ENCODE assay signal across 2 cellular contexts in the genomic region with DNA sequence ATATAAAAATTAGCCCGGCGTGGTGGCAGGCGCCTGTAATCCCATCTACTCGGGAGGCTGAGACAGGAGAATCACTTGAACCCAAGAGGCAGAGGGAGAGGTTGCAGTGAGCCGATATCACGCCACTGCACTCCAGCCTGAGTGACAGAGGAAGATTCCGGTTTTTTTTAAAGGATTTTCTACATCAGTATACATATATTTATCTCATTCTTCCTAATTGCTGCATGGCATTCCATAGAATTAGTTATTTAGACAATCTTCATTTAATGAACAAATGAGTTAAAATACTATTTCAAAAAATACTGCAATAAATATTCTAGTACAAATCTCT.
TF ChIP-seq lines count a peak whose summit lies in the region.

No MANE protein-coding gene starts in this region.

TF ChIP-seq in SK-N-SH, 30 proteins besides CTCF, POLR2A, EP300 and RAD21 (continued from another document):
- TF ChIP-seq REST (IDR thresholded peaks at IDR 0.05; ENCODE audit: low read depth, low read length) (no peak), SMC3 (IDR thresholded peaks at IDR 0.05; ENCODE audit: low read depth, low read length) (no peak), TCF12 (IDR thresholded peaks at IDR 0.05) (no peak), RCOR1 (IDR thresholded peaks at IDR 0.05; ENCODE audit: low read length) (no peak), CHD2 (IDR thresholded peaks at IDR 0.05; ENCODE audit: low read length, partially characterized antibody) (no peak)
- TF ChIP-seq, protein P1, sequence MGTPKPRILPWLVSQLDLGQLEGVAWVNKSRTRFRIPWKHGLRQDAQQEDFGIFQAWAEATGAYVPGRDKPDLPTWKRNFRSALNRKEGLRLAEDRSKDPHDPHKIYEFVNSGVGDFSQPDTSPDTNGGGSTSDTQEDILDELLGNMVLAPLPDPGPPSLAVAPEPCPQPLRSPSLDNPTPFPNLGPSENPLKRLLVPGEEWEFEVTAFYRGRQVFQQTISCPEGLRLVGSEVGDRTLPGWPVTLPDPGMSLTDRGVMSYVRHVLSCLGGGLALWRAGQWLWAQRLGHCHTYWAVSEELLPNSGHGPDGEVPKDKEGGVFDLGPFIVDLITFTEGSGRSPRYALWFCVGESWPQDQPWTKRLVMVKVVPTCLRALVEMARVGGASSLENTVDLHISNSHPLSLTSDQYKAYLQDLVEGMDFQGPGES (IDR thresholded peaks at IDR 0.05; ENCODE audit: low read depth, low read length) = no peak
- TF ChIP-seq, protein P2, sequence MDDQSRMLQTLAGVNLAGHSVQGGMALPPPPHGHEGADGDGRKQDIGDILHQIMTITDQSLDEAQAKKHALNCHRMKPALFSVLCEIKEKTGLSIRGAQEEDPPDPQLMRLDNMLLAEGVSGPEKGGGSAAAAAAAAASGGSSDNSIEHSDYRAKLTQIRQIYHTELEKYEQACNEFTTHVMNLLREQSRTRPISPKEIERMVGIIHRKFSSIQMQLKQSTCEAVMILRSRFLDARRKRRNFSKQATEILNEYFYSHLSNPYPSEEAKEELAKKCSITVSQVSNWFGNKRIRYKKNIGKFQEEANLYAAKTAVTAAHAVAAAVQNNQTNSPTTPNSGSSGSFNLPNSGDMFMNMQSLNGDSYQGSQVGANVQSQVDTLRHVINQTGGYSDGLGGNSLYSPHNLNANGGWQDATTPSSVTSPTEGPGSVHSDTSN (IDR thresholded peaks at IDR 0.05) = no peak

TF ChIP-seq in SK-N-SH treated with all-trans-retinoic acid at 6 μM for 48 hours, 23 proteins besides CTCF, POLR2A, EP300 and RAD21:
- TF ChIP-seq CREB5 (CRISPR knock-in tag; IDR thresholded peaks at IDR 0.05; ENCODE audit: low read depth) = no peak
- TF ChIP-seq PPARA (CRISPR knock-in tag; IDR thresholded peaks at IDR 0.05; ENCODE audit: borderline replicate concordance) = no peak
- TF ChIP-seq ISL1 (CRISPR knock-in tag; IDR thresholded peaks at IDR 0.05) = no peak
- no peak for TF ChIP-seq ZNF8 (CRISPR knock-in tag; IDR thresholded peaks at IDR 0.05)
- no peak for TF ChIP-seq ZFP30 (CRISPR knock-in tag; IDR thresholded peaks at IDR 0.05)
- TF ChIP-seq ZNF565 (CRISPR knock-in tag; conservative IDR thresholded peaks at IDR 0.05; ENCODE audit: low read depth) = no peak
- TF ChIP-seq ARNTL (CRISPR knock-in tag; IDR thresholded peaks at IDR 0.05; ENCODE audit: borderline replicate concordance, low read depth) = no peak
- TF ChIP-seq CSRNP3 (CRISPR knock-in tag; IDR thresholded peaks at IDR 0.05) = no peak
- TF ChIP-seq ZFP3 (CRISPR knock-in tag; IDR thresholded peaks at IDR 0.05) = no peak
- TF ChIP-seq ZNF70 (CRISPR knock-in tag; IDR thresholded peaks at IDR 0.05) = no peak
